1 cellular context compared by ENCODE assay signal in the genomic region with DNA sequence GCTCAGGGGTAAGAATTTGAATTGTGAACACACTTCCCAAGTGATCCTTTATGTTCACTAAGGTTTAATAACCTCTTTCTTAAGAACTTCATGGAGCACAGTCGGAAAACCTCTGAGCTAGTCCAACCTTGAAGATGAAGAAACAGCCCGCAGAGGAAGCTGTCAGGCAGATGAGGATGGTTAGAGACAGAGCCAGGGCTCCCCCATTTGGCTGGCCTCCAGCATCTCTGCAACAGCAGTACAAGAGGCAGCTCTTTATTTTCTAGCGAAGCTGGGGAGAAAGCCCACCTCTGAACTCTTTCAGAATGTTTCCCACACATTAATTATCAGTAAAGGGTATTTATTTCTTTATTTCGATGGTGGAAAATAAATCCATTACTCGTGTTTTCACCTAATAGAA.
A peak's percentile ranks its signal among the peaks of the same experiment; 100 is the strongest.
TF ChIP-seq lines count a peak whose summit lies in the region.

No MANE protein-coding gene starts in this region.

TF ChIP-seq in HepG2, 621 proteins besides CTCF, POLR2A, EP300 and RAD21 (continued from another document):
- TF ChIP-seq, protein P1, sequence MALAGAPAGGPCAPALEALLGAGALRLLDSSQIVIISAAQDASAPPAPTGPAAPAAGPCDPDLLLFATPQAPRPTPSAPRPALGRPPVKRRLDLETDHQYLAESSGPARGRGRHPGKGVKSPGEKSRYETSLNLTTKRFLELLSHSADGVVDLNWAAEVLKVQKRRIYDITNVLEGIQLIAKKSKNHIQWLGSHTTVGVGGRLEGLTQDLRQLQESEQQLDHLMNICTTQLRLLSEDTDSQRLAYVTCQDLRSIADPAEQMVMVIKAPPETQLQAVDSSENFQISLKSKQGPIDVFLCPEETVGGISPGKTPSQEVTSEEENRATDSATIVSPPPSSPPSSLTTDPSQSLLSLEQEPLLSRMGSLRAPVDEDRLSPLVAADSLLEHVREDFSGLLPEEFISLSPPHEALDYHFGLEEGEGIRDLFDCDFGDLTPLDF (CRISPR knock-in tag; IDR thresholded peaks at IDR 0.05), result no peak
- TF ChIP-seq ZFP36L2 (CRISPR knock-in tag; IDR thresholded peaks at IDR 0.05), result no peak
- TF ChIP-seq, protein P2, sequence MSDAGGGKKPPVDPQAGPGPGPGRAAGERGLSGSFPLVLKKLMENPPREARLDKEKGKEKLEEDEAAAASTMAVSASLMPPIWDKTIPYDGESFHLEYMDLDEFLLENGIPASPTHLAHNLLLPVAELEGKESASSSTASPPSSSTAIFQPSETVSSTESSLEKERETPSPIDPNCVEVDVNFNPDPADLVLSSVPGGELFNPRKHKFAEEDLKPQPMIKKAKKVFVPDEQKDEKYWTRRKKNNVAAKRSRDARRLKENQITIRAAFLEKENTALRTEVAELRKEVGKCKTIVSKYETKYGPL (CRISPR knock-in tag; IDR thresholded peaks at IDR 0.05), result no peak
- TF ChIP-seq, protein P3, sequence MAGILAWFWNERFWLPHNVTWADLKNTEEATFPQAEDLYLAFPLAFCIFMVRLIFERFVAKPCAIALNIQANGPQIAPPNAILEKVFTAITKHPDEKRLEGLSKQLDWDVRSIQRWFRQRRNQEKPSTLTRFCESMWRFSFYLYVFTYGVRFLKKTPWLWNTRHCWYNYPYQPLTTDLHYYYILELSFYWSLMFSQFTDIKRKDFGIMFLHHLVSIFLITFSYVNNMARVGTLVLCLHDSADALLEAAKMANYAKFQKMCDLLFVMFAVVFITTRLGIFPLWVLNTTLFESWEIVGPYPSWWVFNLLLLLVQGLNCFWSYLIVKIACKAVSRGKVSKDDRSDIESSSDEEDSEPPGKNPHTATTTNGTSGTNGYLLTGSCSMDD (CRISPR knock-in tag; IDR thresholded peaks at IDR 0.05), result no peak
- TF ChIP-seq ZC3H4 (CRISPR knock-in tag; IDR thresholded peaks at IDR 0.05; ENCODE audit: borderline replicate concordance), result no peak
- TF ChIP-seq MBD4 (IDR thresholded peaks at IDR 0.05; ENCODE audit: borderline replicate concordance, low read length), result no peak
- TF ChIP-seq STAG1 (CRISPR knock-in tag; IDR thresholded peaks at IDR 0.05), result peak; percentile 17; the same call in 1 of the 2 replicates
